ENCODE assay signal across 12 cellular contexts in genomic region chr7:66055321-66055956, GRCh38. TPM values are rescaled to one million over a fixed set of nuclear protein-coding genes. Genes with fewer than 3 reads are reported as not detected.
DNase-seq lines count a peak whose midpoint lies in the region; ATAC-seq, FAIRE-seq and TF ChIP-seq lines count a peak whose summit lies in the region.
"Had no signal": no experiment of that assay in that cellular context is flagged by ENCODE, and none has a peak within 500 bp of the region (broad histone marks: within the 10 kb centered on the region; RNA-seq: fewer than 3 reads in every experiment).

No MANE protein-coding gene starts in this region.

- H3K27me3 ChIP-seq in GM06990 (replicated peaks; ENCODE audit: control insufficient read depth, insufficient read depth, low read length) (no peaks in the 10 kb centered on the region), bronchial epithelial cell (ENCODE audit: control insufficient read depth, insufficient read depth, low read length) (no peaks in the 10 kb centered on the region)
- H3K27me3 ChIP-seq: uterus had no signal

- DNase-seq in GM06990 (ENCODE audit: extremely low read depth, insufficient read length): peak; percentile 40
- peak; percentile 28 for DNase-seq in bronchial epithelial cell (ENCODE audit: low read depth)
- DNase-seq in UCSD-AML1 (lab: John Stamatoyannopoulos, UW; ENCODE audit: unreplicated experiment): no peak
- no peak for DNase-seq in NCI-H1436 treated with DMSO at 0.1 percent for 48 hours (lab: John Stamatoyannopoulos, UW)
- DNase-seq in NCI-H1092 (lab: John Stamatoyannopoulos, UW): no peak
- no peak for DNase-seq in mucosa of gallbladder (ENCODE audit: low spot score)
- DNase-seq: activated naive CD8-positive, alpha-beta T cell treated with anti-CD3 and anti-CD28 coated beads, Interleukin-2, amount 10 ng/mL, durations not matched to agents 7 days and 5 days; DMS 273 treated with DMSO at 0.1 percent for 48 hours; NCI-H510A treated with DMSO at 0.1 percent for 48 hours; uterus had no signal

- TF ChIP-seq CTCF in GM06990 (IDR thresholded peaks at IDR 0.05; ENCODE audit: insufficient read depth, low read length, poor library complexity, severe bottlenecking): no peak
- TF ChIP-seq CTCF in bronchial epithelial cell (IDR thresholded peaks at IDR 0.05; ENCODE audit: insufficient read depth, low read length, severe bottlenecking): no peak

- ATAC-seq in GM19452 (IDR thresholded peaks at IDR 0.05; ENCODE audit: unreplicated experiment) (peak; percentile 85), HG03045 (IDR thresholded peaks at IDR 0.05; ENCODE audit: unreplicated experiment) (peak; percentile 49)

- H3K4me3 ChIP-seq in GM06990 (replicated peaks; ENCODE audit: low read depth, low read length) (no peak overlapping the region; the same call in 1 of the 2 replicates), bronchial epithelial cell (ENCODE audit: low read depth, low read length) (no peak overlapping the region)
- H3K4me3 ChIP-seq: uterus had no signal

- H3K36me3 ChIP-seq in GM06990 (ENCODE audit: control insufficient read depth, insufficient read depth, low read length) (no peaks in the 10 kb centered on the region), bronchial epithelial cell (ENCODE audit: control insufficient read depth, insufficient read depth, low read length) (no peaks in the 10 kb centered on the region)
- H3K36me3 ChIP-seq: uterus had no signal

- no peak for FAIRE-seq in bronchial epithelial cell (lab: Jason Lieb, UNC)

RNA-seq across cellular contexts. Expression of gene ASL, which starts 20.2 kb away (rescaled TPM):
- total RNA-seq in bronchial epithelial cell: 37.9 and 41.2 TPM in 2 replicates
- total RNA-seq in mucosa of gallbladder: 138 TPM

RNA-seq across cellular contexts. Expression of gene CRCP, which starts 59.2 kb away (rescaled TPM):
- 36.4 and 45.0 TPM in 2 replicates for total RNA-seq in bronchial epithelial cell
- total RNA-seq in mucosa of gallbladder: 30.4 TPM

Comparison
In these comparisons a context has a peak if more than half of its experiments do, and no peak if none do; other contexts are left out.
1. DNase-seq: peak in GM06990 (single experiment) and bronchial epithelial cell (single experiment); none in UCSD-AML1 (single experiment), NCI-H1436 treated with DMSO at 0.1 percent for 48 hours (single experiment), NCI-H1092 (single experiment) and mucosa of gallbladder (single experiment).